11 cellular contexts compared by ENCODE assay signal in the genomic region with DNA sequence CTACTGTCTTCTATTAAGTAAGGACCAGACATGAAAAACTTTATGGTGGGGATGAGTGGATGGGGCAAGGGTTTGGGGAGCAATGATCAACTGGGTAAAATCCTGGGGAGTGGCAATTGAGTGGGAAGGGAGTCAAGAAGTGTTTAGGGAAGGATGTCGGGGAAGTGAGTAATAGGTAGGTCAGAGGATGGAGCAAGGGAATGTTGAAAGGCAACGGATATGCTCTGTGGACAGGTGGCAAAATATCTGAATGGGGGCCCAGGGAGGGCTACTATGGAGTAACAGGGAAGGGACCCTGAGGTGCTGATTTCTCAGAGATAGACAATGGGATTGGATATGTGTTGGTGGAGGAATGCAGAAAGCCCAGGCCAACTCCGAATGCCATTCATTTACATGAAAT. TPM values are rescaled to one million over a fixed set of nuclear protein-coding genes. Genes with fewer than 3 reads are reported as not detected.
DNase-seq lines count a peak whose midpoint lies in the region; ATAC-seq, FAIRE-seq and TF ChIP-seq lines count a peak whose summit lies in the region.
"Had no signal": no experiment of that assay in that cellular context is flagged by ENCODE, and none has a peak within 500 bp of the region (broad histone marks: within the 10 kb centered on the region; RNA-seq: fewer than 3 reads in every experiment).

No MANE protein-coding gene starts in this region.

- no peak for DNase-seq in activated CD4-positive, alpha-beta T cell treated with anti-CD3 and anti-CD28 coated beads, Interleukin-2, amount 10 ng/mL, durations not matched to agents 7 days and 5 days
- DNase-seq in activated CD4-positive, alpha-beta T cell treated with anti-CD3 and anti-CD28 coated beads for 1 hour: no peak
- DNase-seq in astrocyte (ENCODE audit: low read depth) (no peak), mesenchymal stem cell (peak; percentile 50), thyroid gland (no peak), BE2C (no peak)
- DNase-seq in stimulated activated naive CD4-positive, alpha-beta T cell (lab: John Stamatoyannopoulos, UW): no peak
- DNase-seq: activated naive CD4-positive, alpha-beta T cell treated with Interleukin-2 at 50 U/mL for 16 hours; NCI-H524 treated with DMSO at 0.1 percent for 48 hours had no signal

- H3K79me1 ChIP-seq in mesenchymal stem cell (replicated peaks; ENCODE audit: low read length, poor library complexity, severe bottlenecking): no peaks in the 10 kb centered on the region

- no peak for ATAC-seq in GM18867 (IDR thresholded peaks at IDR 0.05; ENCODE audit: unreplicated experiment)
- ATAC-seq: A549 had no signal

- 70% methylated on average over 3 of the region's 3 CpGs for WGBS in mesenchymal stem cell
- WGBS in thyroid gland, 2 donors: 83 to 92% methylated on average over 3 of the region's 3 CpGs

- H3K4me1 ChIP-seq in astrocyte (ENCODE audit: insufficient read depth, low read length): peaks cover 19% of the 10 kb centered on the region
- peaks cover 10% of the 10 kb centered on the region for H3K4me1 ChIP-seq in mesenchymal stem cell (ENCODE audit: control insufficient read depth, insufficient read depth, low read depth, low read length)
- peaks cover 32 to 59% of the 10 kb centered on the region in 2 donors for H3K4me1 ChIP-seq in thyroid gland
- H3K4me1 ChIP-seq in BE2C: peaks cover 8% of the 10 kb centered on the region; the same call in 1 of the 2 replicates

- H3K4me3 Mint-ChIP-seq in activated CD4-positive, alpha-beta T cell treated with anti-CD3 and anti-CD28 coated beads, Interleukin-2, amount 10 ng/mL, durations not matched to agents 7 days and 5 days: no peak overlapping the region
- H3K4me3 Mint-ChIP-seq in astrocyte (ENCODE audit: unreplicated experiment): no peak overlapping the region

- H3K4me3 ChIP-seq in astrocyte (ENCODE audit: insufficient read depth, low read depth, low read length): no peak overlapping the region
- H3K4me3 ChIP-seq in mesenchymal stem cell (ENCODE audit: insufficient read depth in 1 of 2, low read depth in 1 of 2, low read length in 2 of 2): no peak overlapping the region
- no peak overlapping the region for H3K4me3 ChIP-seq in thyroid gland (replicated peaks in 1 of 3)
- no peak overlapping the region for H3K4me3 ChIP-seq in BE2C (ENCODE audit: low read depth, low read length)
- H3K4me3 ChIP-seq: A549 had no signal

- H4K8ac ChIP-seq in mesenchymal stem cell (ENCODE audit: low read length): no peak overlapping the region

- H3K4me2 ChIP-seq in astrocyte (ENCODE audit: low read length) (peak overlapping the region; percentile 37), mesenchymal stem cell (ENCODE audit: low read length, poor library complexity, severe bottlenecking) (no peak overlapping the region)
- H3K4me2 ChIP-seq: A549 had no signal

- H3K9me3 ChIP-seq in astrocyte (ENCODE audit: insufficient read depth, low read depth, low read length) (no peaks in the 10 kb centered on the region), mesenchymal stem cell (ENCODE audit: control insufficient read depth, low read length) (no peaks in the 10 kb centered on the region), thyroid gland (no peaks in the 10 kb centered on the region), BE2C (no peaks in the 10 kb centered on the region)
- H3K9me3 ChIP-seq: A549 had no signal

- H2AFZ ChIP-seq in astrocyte (ENCODE audit: low read depth, low read length) (no peak overlapping the region), mesenchymal stem cell (ENCODE audit: low read depth, low read length) (no peak overlapping the region)

- no peaks in the 10 kb centered on the region for H3K27me3 ChIP-seq in astrocyte (ENCODE audit: insufficient read depth, low read length)
- H3K27me3 ChIP-seq in mesenchymal stem cell (ENCODE audit: control insufficient read depth in 1 of 2, insufficient read depth in 1 of 2, low read length in 2 of 2): peaks cover 0 to 5% of the 10 kb centered on the region in 2 experiments
- H3K27me3 ChIP-seq in thyroid gland: no peaks in the 10 kb centered on the region
- H3K27me3 ChIP-seq in BE2C: no peaks in the 10 kb centered on the region

- CTCF ChIA-PET in activated CD4-positive, alpha-beta T cell treated with anti-CD3 and anti-CD28 coated beads, Interleukin-2, amount 10 ng/mL, durations not matched to agents 7 days and 5 days (lab: Charles Lee): interaction anchor here (1.5 kb wide), 1 partner anchor 12 kb away, joined by 4 read pairs; no protein-coding TSS in a partner anchor

- no peak overlapping the region for H2BK5ac ChIP-seq in mesenchymal stem cell (ENCODE audit: low read depth, low read length, poor library complexity, severe bottlenecking)

- TF ChIP-seq POLR2A in thyroid gland (IDR thresholded peaks at IDR 0.05): no peak

- peaks cover 53% of the 10 kb centered on the region for H3K27me3 Mint-ChIP-seq in activated CD4-positive, alpha-beta T cell treated with anti-CD3 and anti-CD28 coated beads, Interleukin-2, amount 10 ng/mL, durations not matched to agents 7 days and 5 days
- no peaks in the 10 kb centered on the region for H3K27me3 Mint-ChIP-seq in astrocyte (ENCODE audit: low read depth, unreplicated experiment)

- no peak overlapping the region for H3K18ac ChIP-seq in mesenchymal stem cell (ENCODE audit: low read depth in 1 of 2, low read length in 2 of 2)

- H2BK15ac ChIP-seq in mesenchymal stem cell (ENCODE audit: low read depth, poor library complexity, severe bottlenecking): no peak overlapping the region

- H4K20me1 ChIP-seq in astrocyte (ENCODE audit: insufficient read depth, low read length): no peaks in the 10 kb centered on the region

- H2BK12ac ChIP-seq in mesenchymal stem cell (ENCODE audit: low read length in 2 of 2): peak overlapping the region in 1 of 2 experiments; percentile 28

- H3K14ac ChIP-seq in mesenchymal stem cell (ENCODE audit: low read length in 2 of 2): no peak overlapping the region

- H3K9ac ChIP-seq in astrocyte (ENCODE audit: low read length): peak overlapping the region; percentile 28
- peak overlapping the region; percentile 97 for H3K9ac ChIP-seq in mesenchymal stem cell (ENCODE audit: low read length)

- no peak for TF ChIP-seq CTCF in astrocyte (IDR thresholded peaks at IDR 0.05; ENCODE audit: insufficient read depth, low read depth, low read length)
- no peak for TF ChIP-seq CTCF in thyroid gland (IDR thresholded peaks at IDR 0.05)
- no peak for TF ChIP-seq CTCF in BE2C (IDR thresholded peaks at IDR 0.05; ENCODE audit: low read depth, low read length)

- H3K9me3 Mint-ChIP-seq in activated CD4-positive, alpha-beta T cell treated with anti-CD3 and anti-CD28 coated beads, Interleukin-2, amount 10 ng/mL, durations not matched to agents 7 days and 5 days: no peaks in the 10 kb centered on the region
- no peaks in the 10 kb centered on the region for H3K9me3 Mint-ChIP-seq in astrocyte (ENCODE audit: unreplicated experiment)

- no peak overlapping the region for H3K27ac ChIP-seq in astrocyte (ENCODE audit: low read depth, low read length)
- no peak overlapping the region for H3K27ac ChIP-seq in mesenchymal stem cell (ENCODE audit: low read length, poor library complexity, severe bottlenecking)
- peak overlapping the region in 2 of 3 donors; percentile 94 to 100 for H3K27ac ChIP-seq in thyroid gland

- no peak overlapping the region for H4K91ac ChIP-seq in mesenchymal stem cell (ENCODE audit: low read length)

- H3K79me2 ChIP-seq in astrocyte (ENCODE audit: insufficient read depth, low read length): no peaks in the 10 kb centered on the region

- H3K36me3 ChIP-seq in astrocyte (ENCODE audit: insufficient read depth, low read length): no peaks in the 10 kb centered on the region
- no peaks in the 10 kb centered on the region for H3K36me3 ChIP-seq in mesenchymal stem cell (ENCODE audit: control insufficient read depth in 1 of 2, insufficient read depth in 2 of 2, low read depth in 1 of 2, low read length in 2 of 2)
- no peaks in the 10 kb centered on the region for H3K36me3 ChIP-seq in thyroid gland
- H3K36me3 ChIP-seq in BE2C: no peaks in the 10 kb centered on the region

- POLR2A ChIA-PET in activated CD4-positive, alpha-beta T cell treated with anti-CD3 and anti-CD28 coated beads, Interleukin-2, amount 10 ng/mL, durations not matched to agents 7 days and 5 days (lab: Charles Lee): interaction anchor here (0.6 kb wide), 1 partner anchor 43 kb away, joined by 3 read pairs; no protein-coding TSS in a partner anchor

- no peak overlapping the region for H3K4ac ChIP-seq in mesenchymal stem cell (ENCODE audit: low read depth in 1 of 2, low read length in 2 of 2)

- intact Hi-C loops in thyroid gland (cut with DNase I): no loop called here

- H3K27ac Mint-ChIP-seq in activated CD4-positive, alpha-beta T cell treated with anti-CD3 and anti-CD28 coated beads, Interleukin-2, amount 10 ng/mL, durations not matched to agents 7 days and 5 days: peak overlapping the region; percentile 68
- peak overlapping the region; percentile 80 for H3K27ac Mint-ChIP-seq in astrocyte (ENCODE audit: unreplicated experiment)

- no peak overlapping the region for H3K23ac ChIP-seq in mesenchymal stem cell (ENCODE audit: low read length in 2 of 2)

- H3K4me1 Mint-ChIP-seq in activated CD4-positive, alpha-beta T cell treated with anti-CD3 and anti-CD28 coated beads, Interleukin-2, amount 10 ng/mL, durations not matched to agents 7 days and 5 days: peaks cover 30% of the 10 kb centered on the region
- H3K4me1 Mint-ChIP-seq in astrocyte (ENCODE audit: low read depth, unreplicated experiment): peaks cover 17% of the 10 kb centered on the region

- no peaks in the 10 kb centered on the region for H3K36me3 Mint-ChIP-seq in activated CD4-positive, alpha-beta T cell treated with anti-CD3 and anti-CD28 coated beads, Interleukin-2, amount 10 ng/mL, durations not matched to agents 7 days and 5 days (ENCODE audit: low read depth)
- H3K36me3 Mint-ChIP-seq in astrocyte (ENCODE audit: low read depth, unreplicated experiment): no peaks in the 10 kb centered on the region

- H2AK5ac ChIP-seq in mesenchymal stem cell (ENCODE audit: low read length, severe bottlenecking): no peak overlapping the region

- H2BK120ac ChIP-seq in mesenchymal stem cell (ENCODE audit: low read depth, low read length): no peak overlapping the region

- FAIRE-seq in astrocyte (lab: Jason Lieb, UNC): no peak
- FAIRE-seq: A549 had no signal

RNA-seq across cellular contexts. Expression of a gene that starts 21.4 kb away (rescaled TPM):
- total RNA-seq in activated CD4-positive, alpha-beta T cell treated with anti-CD3 and anti-CD28 coated beads, Interleukin-2, amount 10 ng/mL, durations not matched to agents 7 days and 5 days: 10 to 100 TPM; 28.0 to 35.7 TPM
- total RNA-seq in astrocyte: 33.9 and 57.7 TPM in 2 replicates
- 587 TPM for polyA plus RNA-seq in mesenchymal stem cell (2013, experiment 1 of 2)
- polyA plus RNA-seq in mesenchymal stem cell (2013, experiment 2 of 2): 551 TPM
- total RNA-seq in thyroid gland: 100 to 1,000 TPM in 2 of 4 donors, 10 to 100 TPM in 2; 32.1 to 239 (median 121) TPM
- polyA plus RNA-seq in BE2C (2012; ENCODE audit: insufficient read depth, insufficient read length, low read depth): 5.2 TPM

Comparison
In these comparisons a context has a peak if more than half of its experiments do, and no peak if none do; other contexts are left out.
1. H3K27ac ChIP-seq: peak in thyroid gland (2 of 3); none in astrocyte (single experiment) and mesenchymal stem cell (single experiment).